Comparison of ENCODE assay signal across 21 cellular contexts in the genomic region with DNA sequence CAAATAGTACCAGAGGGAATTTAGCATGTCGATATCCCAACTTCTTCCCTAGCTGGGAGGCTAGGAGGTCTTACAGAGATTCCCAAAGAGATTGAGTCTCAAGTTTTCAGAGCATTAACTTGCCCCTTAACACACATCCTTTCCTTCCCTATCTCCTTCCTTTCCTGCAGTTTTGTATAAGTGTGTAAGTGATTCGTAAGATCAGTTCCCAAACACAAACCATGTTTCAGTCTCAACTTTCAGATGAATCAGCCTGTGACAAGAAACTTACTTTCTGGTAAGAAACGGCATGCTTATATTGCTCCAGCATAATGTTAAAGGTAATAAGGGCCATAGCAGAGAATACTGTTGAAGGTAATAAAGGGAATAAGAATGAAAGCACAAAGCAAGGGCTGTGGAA.
"Had no signal": no experiment of that assay in that cellular context is flagged by ENCODE, and none has a peak within 500 bp of the region (broad histone marks: within the 10 kb centered on the region; RNA-seq: fewer than 3 reads in every experiment).

No MANE protein-coding gene starts in this region.

- H3K27ac Mint-ChIP-seq: activated CD4-positive, alpha-beta memory T cell treated with anti-CD3 and anti-CD28 coated beads, Interleukin-2, amount 10 ng/mL, durations not matched to agents 7 days and 5 days; activated CD4-positive, alpha-beta T cell treated with anti-CD3 and anti-CD28 coated beads for 36 hours; activated CD8-positive, alpha-beta memory T cell treated with anti-CD3 and anti-CD28 coated beads, Interleukin-2, amount 10 ng/mL, durations not matched to agents 7 days and 5 days; activated naive CD8-positive, alpha-beta T cell treated with anti-CD3 and anti-CD28 coated beads for 36 hours; immature natural killer cell; naive thymus-derived CD4-positive, alpha-beta T cell had no signal

- H3K27ac ChIP-seq: colonic mucosa, gastroesophageal sphincter, heart right ventricle, pancreas, right lobe of liver, thoracic aorta had no signal

- H3K4me3 ChIP-seq: colonic mucosa, gastroesophageal sphincter, heart right ventricle, pancreas, right lobe of liver, thoracic aorta had no signal

- H3K4me3 Mint-ChIP-seq: activated CD4-positive, alpha-beta memory T cell treated with anti-CD3 and anti-CD28 coated beads, Interleukin-2, amount 10 ng/mL, durations not matched to agents 7 days and 5 days; activated CD4-positive, alpha-beta T cell treated with anti-CD3 and anti-CD28 coated beads for 36 hours; activated CD8-positive, alpha-beta memory T cell treated with anti-CD3 and anti-CD28 coated beads, Interleukin-2, amount 10 ng/mL, durations not matched to agents 7 days and 5 days; activated naive CD8-positive, alpha-beta T cell treated with anti-CD3 and anti-CD28 coated beads for 36 hours; immature natural killer cell; naive thymus-derived CD4-positive, alpha-beta T cell; WTC11 had no signal

- H3K4me1 Mint-ChIP-seq: activated CD4-positive, alpha-beta memory T cell treated with anti-CD3 and anti-CD28 coated beads, Interleukin-2, amount 10 ng/mL, durations not matched to agents 7 days and 5 days; activated CD4-positive, alpha-beta T cell treated with anti-CD3 and anti-CD28 coated beads for 36 hours; activated CD8-positive, alpha-beta memory T cell treated with anti-CD3 and anti-CD28 coated beads, Interleukin-2, amount 10 ng/mL, durations not matched to agents 7 days and 5 days; activated naive CD8-positive, alpha-beta T cell treated with anti-CD3 and anti-CD28 coated beads for 36 hours; immature natural killer cell; naive thymus-derived CD4-positive, alpha-beta T cell had no signal

- H3K9me3 ChIP-seq: colonic mucosa, gastroesophageal sphincter, heart right ventricle, pancreas, right lobe of liver, thoracic aorta had no signal

- H3K9me3 Mint-ChIP-seq: brain, WTC11 had no signal

- H3K36me3 ChIP-seq: colonic mucosa, gastroesophageal sphincter, heart right ventricle, pancreas, right lobe of liver, thoracic aorta had no signal

- H3K27me3 Mint-ChIP-seq: activated CD4-positive, alpha-beta memory T cell treated with anti-CD3 and anti-CD28 coated beads, Interleukin-2, amount 10 ng/mL, durations not matched to agents 7 days and 5 days; activated CD4-positive, alpha-beta T cell treated with anti-CD3 and anti-CD28 coated beads for 36 hours; activated CD8-positive, alpha-beta memory T cell treated with anti-CD3 and anti-CD28 coated beads, Interleukin-2, amount 10 ng/mL, durations not matched to agents 7 days and 5 days; activated naive CD8-positive, alpha-beta T cell treated with anti-CD3 and anti-CD28 coated beads for 36 hours; brain; naive thymus-derived CD4-positive, alpha-beta T cell had no signal

- H3K36me3 Mint-ChIP-seq: activated CD8-positive, alpha-beta memory T cell treated with anti-CD3 and anti-CD28 coated beads, Interleukin-2, amount 10 ng/mL, durations not matched to agents 7 days and 5 days; activated naive CD8-positive, alpha-beta T cell treated with anti-CD3 and anti-CD28 coated beads for 36 hours; brain; immature natural killer cell; naive thymus-derived CD4-positive, alpha-beta T cell; WTC11 had no signal

- H3K27me3 ChIP-seq: colonic mucosa, gastroesophageal sphincter, heart right ventricle, pancreas, right lobe of liver had no signal

- DNase-seq: activated CD4-positive, alpha-beta memory T cell treated with anti-CD3 and anti-CD28 coated beads, Interleukin-2, amount 10 ng/mL, durations not matched to agents 7 days and 5 days; activated CD4-positive, alpha-beta T cell treated with anti-CD3 and anti-CD28 coated beads for 36 hours; activated CD8-positive, alpha-beta memory T cell treated with anti-CD3 and anti-CD28 coated beads, Interleukin-2, amount 10 ng/mL, durations not matched to agents 7 days and 5 days; activated naive CD4-positive, alpha-beta T cell; activated naive CD8-positive, alpha-beta T cell treated with anti-CD3 and anti-CD28 coated beads for 36 hours; caudate nucleus; colonic mucosa; heart right ventricle; immature natural killer cell; left ventricle myocardium superior; naive thymus-derived CD4-positive, alpha-beta T cell; pancreas; right lobe of liver; small intestine; stimulated activated CD4-positive, alpha-beta T cell treated with anti-CD3 and anti-CD28 coated beads, Interleukin-4, amount 100 ng/mL, for 1 hour; T-helper 1 cell; T-helper 9 cell had no signal

- H3K4me1 ChIP-seq: colonic mucosa, gastroesophageal sphincter, heart right ventricle, pancreas, right lobe of liver had no signal

- ATAC-seq: activated CD4-positive, alpha-beta T cell treated with anti-CD3 and anti-CD28 coated beads for 36 hours; activated CD8-positive, alpha-beta memory T cell treated with anti-CD3 and anti-CD28 coated beads, Interleukin-2, amount 10 ng/mL, durations not matched to agents 7 days and 5 days; gastroesophageal sphincter; heart right ventricle; left ventricle myocardium superior; naive thymus-derived CD4-positive, alpha-beta T cell; pancreas; right lobe of liver; WTC11 had no signal
